ENCODE assay signal across 35 cellular contexts in genomic region chr16:3311496-3311895, GRCh38. TPM values are rescaled to one million over a fixed set of nuclear protein-coding genes. Genes with fewer than 3 reads are reported as not detected.
"Had no signal": no experiment of that assay in that cellular context is flagged by ENCODE, and none has a peak within 500 bp of the region (broad histone marks: within the 10 kb centered on the region; RNA-seq: fewer than 3 reads in every experiment).

No MANE protein-coding gene starts in this region.

- H3K27me3 Mint-ChIP-seq: activated CD4-positive, alpha-beta memory T cell treated with anti-CD3 and anti-CD28 coated beads for 36 hours; activated CD4-positive, alpha-beta T cell treated with anti-CD3 and anti-CD28 coated beads, Interleukin-2, amount 10 ng/mL, durations not matched to agents 7 days and 5 days; activated naive CD8-positive, alpha-beta T cell treated with anti-CD3 and anti-CD28 coated beads for 36 hours; activated T-helper 17 cell treated with anti-CD3 and anti-CD28 coated beads, Interleukin-2, amount 50 U/mL, for 72 hours; central memory CD8-positive, alpha-beta T cell had no signal

- ATAC-seq: activated T-cell treated with anti-CD3 and anti-CD28 coated beads, Interleukin-2, amount 50 U/mL, for 72 hours; activated T-helper 17 cell treated with anti-CD3 and anti-CD28 coated beads, Interleukin-2, amount 50 U/mL, for 72 hours; Panc1 had no signal

- H3K27me3 ChIP-seq: ascending aorta, cardiac muscle cell, SJSA1 had no signal

- H3K4me1 ChIP-seq: SJSA1 had no signal

- H3K27ac ChIP-seq: ascending aorta, cardiac muscle cell, SJSA1 had no signal

- H3K4me3 ChIP-seq: ascending aorta, cardiac muscle cell, SJSA1 had no signal

- DNase-seq: activated CD4-positive, alpha-beta memory T cell treated with anti-CD3 and anti-CD28 coated beads for 36 hours; activated CD4-positive, alpha-beta T cell treated with anti-CD3 and anti-CD28 coated beads, Interleukin-2, amount 10 ng/mL, durations not matched to agents 7 days and 5 days; activated CD8-positive, alpha-beta memory T cell treated with anti-CD3 and anti-CD28 coated beads, Interleukin-2, amount 50 U/mL, for 4 hours; activated effector memory CD4-positive, alpha-beta T cell treated with anti-CD3 and anti-CD28 coated beads, Interleukin-2, amount 50 U/mL, for 16 hours; activated naive CD4-positive, alpha-beta T cell; activated naive CD4-positive, alpha-beta T cell treated with anti-CD3 and anti-CD28 coated beads, Interleukin-2, amount 50 U/mL, for 16 hours; activated naive CD8-positive, alpha-beta T cell treated with anti-CD3 and anti-CD28 coated beads for 36 hours; activated T-cell treated with anti-CD3 and anti-CD28 coated beads for 4 hours; activated T-cell treated with anti-CD3 and anti-CD28 coated beads, Interleukin-2, amount 50 U/mL, for 72 hours; amygdala; Kasumi-1; KG1; MM.1S; MV-4-11; NCI-H1092; NCI-H146; NCI-H187; NCI-H2029 treated with DMSO at 0.1 percent for 48 hours; NCI-H2171 treated with DMSO at 0.1 percent for 48 hours; NCI-H226; NCI-H446 treated with DMSO at 0.1 percent for 48 hours; NCI-H524; NCI-H69; NCI-H82; SHP77 treated with DMSO at 0.1 percent for 48 hours; SK-N-SH had no signal

- H3K4me3 Mint-ChIP-seq: activated CD4-positive, alpha-beta memory T cell treated with anti-CD3 and anti-CD28 coated beads for 36 hours; activated CD4-positive, alpha-beta T cell treated with anti-CD3 and anti-CD28 coated beads, Interleukin-2, amount 10 ng/mL, durations not matched to agents 7 days and 5 days; activated naive CD8-positive, alpha-beta T cell treated with anti-CD3 and anti-CD28 coated beads for 36 hours; activated T-cell treated with anti-CD3 and anti-CD28 coated beads, Interleukin-2, amount 50 U/mL, for 72 hours; activated T-helper 17 cell treated with anti-CD3 and anti-CD28 coated beads, Interleukin-2, amount 50 U/mL, for 72 hours; central memory CD8-positive, alpha-beta T cell; T-helper 1 cell treated with Interleukin-12 subunit alpha and Interleukin-12 subunit beta and Interleukin-4 antibody, amounts not matched to agents 30 μg/mL and 1 μg/mL, for 36 hours; T-helper 2 cell treated with Interferon-gamma antibody and Interleukin-4, amounts not matched to agents 5 μg/mL and 100 μg/mL, for 36 hours had no signal

- H3K27ac Mint-ChIP-seq: activated CD4-positive, alpha-beta memory T cell treated with anti-CD3 and anti-CD28 coated beads for 36 hours; activated CD4-positive, alpha-beta T cell treated with anti-CD3 and anti-CD28 coated beads, Interleukin-2, amount 10 ng/mL, durations not matched to agents 7 days and 5 days; activated naive CD8-positive, alpha-beta T cell treated with anti-CD3 and anti-CD28 coated beads for 36 hours; activated T-cell treated with anti-CD3 and anti-CD28 coated beads, Interleukin-2, amount 50 U/mL, for 72 hours; activated T-helper 17 cell treated with anti-CD3 and anti-CD28 coated beads, Interleukin-2, amount 50 U/mL, for 72 hours; T-helper 1 cell treated with Interleukin-12 subunit alpha and Interleukin-12 subunit beta and Interleukin-4 antibody, amounts not matched to agents 30 μg/mL and 1 μg/mL, for 36 hours; T-helper 2 cell treated with Interferon-gamma antibody and Interleukin-4, amounts not matched to agents 5 μg/mL and 100 μg/mL, for 36 hours had no signal

RNA-seq across cellular contexts. Expression of gene OR2C1, which starts 44.2 kb away (rescaled TPM):
- total RNA-seq: activated CD4-positive, alpha-beta memory T cell treated with anti-CD3 and anti-CD28 coated beads for 36 hours; activated CD4-positive, alpha-beta T cell treated with anti-CD3 and anti-CD28 coated beads, Interleukin-2, amount 10 ng/mL, durations not matched to agents 7 days and 5 days; activated naive CD8-positive, alpha-beta T cell treated with anti-CD3 and anti-CD28 coated beads for 36 hours; activated T-cell treated with anti-CD3 and anti-CD28 coated beads, Interleukin-2, amount 50 U/mL, for 72 hours; activated T-helper 17 cell treated with anti-CD3 and anti-CD28 coated beads, Interleukin-2, amount 50 U/mL, for 72 hours; ascending aorta; RPMI7951 had no signal
- polyA plus RNA-seq: SK-N-SH had no signal

RNA-seq across cellular contexts. Expression of gene MEFV, which starts 55.1 kb away (rescaled TPM):
- total RNA-seq: cardiac muscle cell, SJSA1 had no signal
- polyA plus RNA-seq: cardiac muscle cell, SK-N-SH had no signal
